1 cellular context compared by ENCODE assay signal in the genomic region with DNA sequence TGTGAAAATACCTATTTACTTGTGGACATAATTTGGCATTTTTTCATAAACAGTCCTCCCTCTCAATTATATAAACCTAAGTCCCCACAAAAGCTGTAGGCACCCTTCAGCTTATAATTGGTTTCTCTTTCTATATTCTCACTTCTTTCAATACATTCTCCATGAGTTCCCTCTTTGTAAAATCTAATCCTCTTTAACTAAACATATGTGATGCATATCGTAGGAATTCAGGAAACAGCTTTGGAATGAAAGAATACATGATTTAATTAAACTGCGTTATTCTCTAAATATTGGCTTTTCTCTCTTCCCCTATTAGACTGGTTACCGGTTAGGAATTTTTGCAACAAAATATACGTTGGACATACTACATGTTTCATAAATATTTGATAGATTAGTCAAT.
TF ChIP-seq lines count a peak whose summit lies in the region.

No MANE protein-coding gene starts in this region.

TF ChIP-seq in IMR-90, 13 proteins besides CTCF, POLR2A, EP300 and RAD21 (continued from another document):
- TF ChIP-seq NFE2L2 (IDR thresholded peaks at IDR 0.05; ENCODE audit: low read depth, low read length) = no peak
- TF ChIP-seq, protein P1, sequence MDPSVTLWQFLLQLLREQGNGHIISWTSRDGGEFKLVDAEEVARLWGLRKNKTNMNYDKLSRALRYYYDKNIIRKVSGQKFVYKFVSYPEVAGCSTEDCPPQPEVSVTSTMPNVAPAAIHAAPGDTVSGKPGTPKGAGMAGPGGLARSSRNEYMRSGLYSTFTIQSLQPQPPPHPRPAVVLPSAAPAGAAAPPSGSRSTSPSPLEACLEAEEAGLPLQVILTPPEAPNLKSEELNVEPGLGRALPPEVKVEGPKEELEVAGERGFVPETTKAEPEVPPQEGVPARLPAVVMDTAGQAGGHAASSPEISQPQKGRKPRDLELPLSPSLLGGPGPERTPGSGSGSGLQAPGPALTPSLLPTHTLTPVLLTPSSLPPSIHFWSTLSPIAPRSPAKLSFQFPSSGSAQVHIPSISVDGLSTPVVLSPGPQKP (IDR thresholded peaks at IDR 0.05; ENCODE audit: borderline replicate concordance, low read depth, low read length) = no peak
- no peak for TF ChIP-seq FOS (IDR thresholded peaks at IDR 0.05; ENCODE audit: low read depth, low read length)
- no peak for TF ChIP-seq CHD1 (IDR thresholded peaks at IDR 0.05; ENCODE audit: low read depth, low read length)
- TF ChIP-seq MXI1 (IDR thresholded peaks at IDR 0.05; ENCODE audit: borderline replicate concordance, low read depth, low read length) = no peak
